Comparison of ENCODE assay signal across 31 cellular contexts in the genomic region with DNA sequence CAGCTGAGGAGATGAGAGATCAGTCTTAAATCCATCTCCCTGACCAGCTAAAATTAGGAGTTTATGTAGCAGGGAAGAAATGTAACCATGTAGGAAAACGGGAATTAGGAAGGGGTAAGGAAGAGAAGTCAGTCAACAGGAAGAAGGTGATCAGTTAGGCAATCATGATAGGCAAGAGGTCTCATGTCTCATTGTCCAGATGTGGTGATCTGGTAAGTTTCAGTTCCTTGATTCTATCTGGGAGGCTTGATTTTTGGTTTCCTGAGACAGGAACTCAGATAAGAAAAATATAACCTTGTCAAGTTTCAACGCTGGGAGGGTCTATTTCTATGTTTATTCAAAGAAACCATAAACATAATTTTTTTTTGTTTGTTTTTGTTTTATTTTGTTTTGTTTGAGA. TPM values are rescaled to one million over a fixed set of nuclear protein-coding genes. Genes with fewer than 3 reads are reported as not detected.
DNase-seq lines count a peak whose midpoint lies in the region; ATAC-seq and TF ChIP-seq lines count a peak whose summit lies in the region.
"Had no signal": no experiment of that assay in that cellular context is flagged by ENCODE, and none has a peak within 500 bp of the region (broad histone marks: within the 10 kb centered on the region; RNA-seq: fewer than 3 reads in every experiment).

No MANE protein-coding gene starts in this region.

- H3K9me3 ChIP-seq in endodermal cell (ENCODE audit: control insufficient read depth, low read length) (peaks cover 28% of the 10 kb centered on the region), upper lobe of right lung (no peaks in the 10 kb centered on the region)
- H3K9me3 ChIP-seq: A549, adrenal gland, body of pancreas, HAP-1, ovary, suprapubic skin, upper lobe of left lung had no signal

- no peak overlapping the region for H3K4me3 Mint-ChIP-seq in endodermal cell
- H3K4me3 Mint-ChIP-seq: activated CD4-positive, alpha-beta memory T cell treated with anti-CD3 and anti-CD28 coated beads for 36 hours; activated T-helper 1 cell treated with anti-CD3 and anti-CD28 coated beads, Interleukin-12 subunit alpha, Interleukin-12 subunit beta, Interleukin-2, Interleukin-4 antibody, amounts not matched to agents 30 ng/mL and 10 ng/mL and 1 ng/mL, durations not matched to agents 14 hours and 24 hours and 36 hours; central memory CD8-positive, alpha-beta T cell; effector memory CD8-positive, alpha-beta T cell; neural crest cell; T-helper 17 cell had no signal

- no peak overlapping the region for H3K27ac ChIP-seq in endodermal cell (ENCODE audit: low read depth, low read length)
- no peak overlapping the region for H3K27ac ChIP-seq in upper lobe of right lung
- H3K27ac ChIP-seq: A549, adrenal gland, KMS-11, ovary, suprapubic skin, upper lobe of left lung had no signal

- no peak overlapping the region for H3K27ac Mint-ChIP-seq in endodermal cell
- H3K27ac Mint-ChIP-seq: activated CD4-positive, alpha-beta memory T cell treated with anti-CD3 and anti-CD28 coated beads for 36 hours; activated T-helper 1 cell treated with anti-CD3 and anti-CD28 coated beads, Interleukin-12 subunit alpha, Interleukin-12 subunit beta, Interleukin-2, Interleukin-4 antibody, amounts not matched to agents 30 ng/mL and 10 ng/mL and 1 ng/mL, durations not matched to agents 14 hours and 24 hours and 36 hours; effector memory CD8-positive, alpha-beta T cell; T-helper 17 cell had no signal

- peak; percentile 42 for DNase-seq in CD1c-positive myeloid dendritic cell (ENCODE audit: extremely low spot score)
- DNase-seq in NAMALWA (ENCODE audit: low spot score), result peak; percentile 50
- no peak for DNase-seq in endodermal cell
- DNase-seq in stimulated activated CD8-positive, alpha-beta memory T cell treated with anti-CD3 and anti-CD28 coated beads, Interleukin-4, amount 100 ng/mL, for 48 hours, result no peak
- no peak for DNase-seq in H4 (ENCODE audit: low spot score)
- DNase-seq in upper lobe of right lung, result no peak
- no peak for DNase-seq in germinal center (ENCODE audit: low spot score)
- DNase-seq: activated CD4-positive, alpha-beta memory T cell treated with anti-CD3 and anti-CD28 coated beads for 36 hours; activated CD4-positive, alpha-beta T cell treated with anti-CD3 and anti-CD28 coated beads for 1 hour; activated naive CD4-positive, alpha-beta T cell treated with Interleukin-2 at 50 U/mL for 16 hours; adrenal gland; effector memory CD8-positive, alpha-beta T cell; NCI-H1048; NCI-H2107; NCI-H446 treated with DMSO at 0.1 percent for 48 hours; ovary; PC-3; stimulated activated naive CD4-positive, alpha-beta T cell treated with Interleukin-2 at 50 U/mL for 16 hours; T-helper 17 cell; upper lobe of left lung had no signal

- ATAC-seq in GM19351 (IDR thresholded peaks at IDR 0.05; ENCODE audit: unreplicated experiment) (peak; percentile 58), upper lobe of right lung (no peak)
- ATAC-seq: A549; effector memory CD8-positive, alpha-beta T cell; left lobe of liver; PC-3; SK-N-SH treated with all-trans-retinoic acid at 6 μM for 48 hours; T-helper 17 cell had no signal

- H3K36me3 Mint-ChIP-seq in endodermal cell (ENCODE audit: low read depth), result peaks cover 15% of the 10 kb centered on the region

- no peaks in the 10 kb centered on the region for H3K4me1 ChIP-seq in endodermal cell (ENCODE audit: control insufficient read depth, insufficient read depth, low read length)
- H3K4me1 ChIP-seq in upper lobe of right lung, result no peaks in the 10 kb centered on the region
- H3K4me1 ChIP-seq: A549, adrenal gland, body of pancreas, HAP-1, suprapubic skin, upper lobe of left lung had no signal

- 87 to 100% methylated on average over 1 of the region's 2 CpGs for WGBS in endodermal cell (ENCODE audit: insufficient coverage in 1 of 2, insufficient read length in 1 of 2), 2 experiments

- H3K4me3 ChIP-seq in endodermal cell (ENCODE audit: low read length), result peak overlapping the region; percentile 38
- H3K4me3 ChIP-seq in upper lobe of right lung, result no peak overlapping the region
- H3K4me3 ChIP-seq: A549, adrenal gland, body of pancreas, HAP-1, ovary, suprapubic skin, upper lobe of left lung had no signal

- peaks cover 21% of the 10 kb centered on the region for H3K4me1 Mint-ChIP-seq in endodermal cell
- H3K4me1 Mint-ChIP-seq: neural crest cell had no signal

- TF ChIP-seq CTCF in endodermal cell (conservative IDR thresholded peaks at IDR 0.05) (no peak), upper lobe of right lung (IDR thresholded peaks at IDR 0.05) (no peak)

- intact Hi-C loops in upper lobe of right lung (cut with DNase I), result no loop called here

- H3K9me3 Mint-ChIP-seq in endodermal cell, result peaks cover 33% of the 10 kb centered on the region

- no peaks in the 10 kb centered on the region for H3K27me3 ChIP-seq in endodermal cell (ENCODE audit: control insufficient read depth, insufficient read depth, low read length, poor library complexity, severe bottlenecking)
- H3K27me3 ChIP-seq in upper lobe of right lung, result no peaks in the 10 kb centered on the region
- H3K27me3 ChIP-seq: adrenal gland, body of pancreas, ovary, suprapubic skin, upper lobe of left lung had no signal

- no peaks in the 10 kb centered on the region for H3K36me3 ChIP-seq in endodermal cell (ENCODE audit: control insufficient read depth, insufficient read depth, low read length)
- no peaks in the 10 kb centered on the region for H3K36me3 ChIP-seq in upper lobe of right lung
- H3K36me3 ChIP-seq: adrenal gland, HAP-1, ovary, suprapubic skin, upper lobe of left lung had no signal

- no peaks in the 10 kb centered on the region for H3K27me3 Mint-ChIP-seq in endodermal cell (ENCODE audit: insufficient read depth)
- H3K27me3 Mint-ChIP-seq: central memory CD8-positive, alpha-beta T cell; effector memory CD8-positive, alpha-beta T cell; T-helper 17 cell had no signal

- no peak overlapping the region for H3K9ac ChIP-seq in endodermal cell (ENCODE audit: extremely low read depth, low read length, poor library complexity, severe bottlenecking)
- H3K9ac ChIP-seq: KMS-11 had no signal

RNA-seq across cellular contexts. Expression of a gene that starts 40.3 kb away (rescaled TPM):
- 10 to 100 TPM; 68.8 to 77.7 TPM for total RNA-seq in endodermal cell
- 51.6 TPM for polyA plus RNA-seq in endodermal cell (2013, experiment 1 of 2)
- polyA plus RNA-seq in endodermal cell (2013, experiment 2 of 2), result 46.0 TPM
- 15.4 and 17.2 TPM in 2 replicates for total RNA-seq in H4 (2014; rRNA removed; shearing (Covaris generic))
- 74.6 TPM for total RNA-seq in upper lobe of right lung

Comparison
In these comparisons a context has a peak if more than half of its experiments do, and no peak if none do; other contexts are left out.
1. DNase-seq: peak in CD1c-positive myeloid dendritic cell (single experiment) and NAMALWA (single experiment); none in endodermal cell (single experiment), stimulated activated CD8-positive, alpha-beta memory T cell treated with anti-CD3 and anti-CD28 coated beads, Interleukin-4, amount 100 ng/mL, for 48 hours (single experiment), H4 (single experiment), upper lobe of right lung (single experiment) and germinal center (single experiment).